In the genomic region with DNA sequence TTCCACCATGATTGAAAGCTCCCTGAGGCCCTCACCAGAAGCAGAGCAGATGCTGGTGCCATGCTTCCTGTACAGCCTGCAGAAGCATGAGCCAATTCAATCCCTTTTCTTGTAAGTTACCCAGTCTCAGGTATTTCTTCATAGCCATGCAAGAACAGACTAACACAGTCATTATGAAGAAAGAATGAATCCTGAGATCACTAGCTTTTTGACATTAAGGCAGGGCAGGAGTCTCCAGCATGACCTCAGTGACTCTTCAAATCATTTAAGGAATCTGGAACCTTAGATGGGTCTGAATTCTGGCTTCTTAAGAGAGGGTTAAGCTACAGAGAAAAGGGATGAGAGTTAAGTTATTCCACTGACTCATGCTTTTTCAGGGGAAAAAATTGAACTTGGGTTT, we compare ENCODE assay signal across 1 cellular context.
TF ChIP-seq lines count a peak whose summit lies in the region.

No MANE protein-coding gene starts in this region.

TF ChIP-seq in A549, 52 proteins besides CTCF, POLR2A, EP300 and RAD21 (continued from another document):
- no peak for TF ChIP-seq E2F6 (IDR thresholded peaks at IDR 0.05; ENCODE audit: borderline replicate concordance, low read depth)
- TF ChIP-seq ZFP36 (IDR thresholded peaks at IDR 0.05; ENCODE audit: borderline replicate concordance, partially characterized antibody), result no peak
- TF ChIP-seq PBX3 (IDR thresholded peaks at IDR 0.05), result no peak
- TF ChIP-seq PHF8 (IDR thresholded peaks at IDR 0.05; ENCODE audit: borderline replicate concordance, low read depth), result no peak
- TF ChIP-seq CBX2 (IDR thresholded peaks at IDR 0.05; ENCODE audit: borderline replicate concordance, low read depth), result no peak
- no peak for TF ChIP-seq FOXS1 (CRISPR knock-in tag; IDR thresholded peaks at IDR 0.05)
- no peak for TF ChIP-seq MAFK (IDR thresholded peaks at IDR 0.05; ENCODE audit: partially characterized antibody)
- no peak for TF ChIP-seq RFX5 (IDR thresholded peaks at IDR 0.05)
- TF ChIP-seq GATA3 (IDR thresholded peaks at IDR 0.05; ENCODE audit: borderline replicate concordance), result no peak
- TF ChIP-seq CHD4 (IDR thresholded peaks at IDR 0.05; ENCODE audit: borderline replicate concordance), result no peak
